33 cellular contexts compared by ENCODE assay signal in genomic region chr6:105226598-105227291, GRCh38. TPM values are rescaled to one million over a fixed set of nuclear protein-coding genes. Genes with fewer than 3 reads are reported as not detected.
A peak's percentile ranks its signal among the peaks of the same experiment; 100 is the strongest.
DNase-seq lines count a peak whose midpoint lies in the region; ATAC-seq and TF ChIP-seq lines count a peak whose summit lies in the region.
"Had no signal": no experiment of that assay in that cellular context is flagged by ENCODE, and none has a peak within 500 bp of the region (broad histone marks: within the 10 kb centered on the region; RNA-seq: fewer than 3 reads in every experiment).

No MANE protein-coding gene starts in this region.

- H3K36me3 Mint-ChIP-seq in activated CD8-positive, alpha-beta T cell treated with anti-CD3 and anti-CD28 coated beads, Interleukin-2, amount 10 ng/mL, durations not matched to agents 7 days and 5 days (ENCODE audit: low read depth), result no peaks in the 10 kb centered on the region
- H3K36me3 Mint-ChIP-seq: CD8-positive, alpha-beta T cell; memory B cell; stimulated activated memory B cell treated with anti-CD40 and anti-IgM and Interleukin-4, amounts not matched to agents 10 μg/mL and 1 μg/mL and 100 μg/mL, for 72 hours had no signal

- no peaks in the 10 kb centered on the region for H3K36me3 ChIP-seq in right atrium auricular region
- H3K36me3 ChIP-seq: neural progenitor cell, sigmoid colon had no signal

- H3K4me3 ChIP-seq in right atrium auricular region (no peak overlapping the region), cardiac fibroblast (replicated peaks in 1 of 2; ENCODE audit: low read depth in 2 of 2, low read length in 2 of 2) (no peak overlapping the region)
- H3K4me3 ChIP-seq: body of pancreas, neural progenitor cell, sigmoid colon had no signal

- TF ChIP-seq CTCF in right atrium auricular region (IDR thresholded peaks at IDR 0.05) (no peak), cardiac fibroblast (IDR thresholded peaks at IDR 0.05; ENCODE audit: low read depth, low read length) (no peak)

- peak overlapping the region in 1 of 2 donors; percentile 65 for H3K27ac ChIP-seq in right atrium auricular region
- H3K27ac ChIP-seq: body of pancreas, epithelial cell of prostate, foreskin keratinocyte, neural progenitor cell, RWPE1, sigmoid colon, VCaP had no signal

- no peaks in the 10 kb centered on the region for H3K4me1 Mint-ChIP-seq in activated CD8-positive, alpha-beta T cell treated with anti-CD3 and anti-CD28 coated beads, Interleukin-2, amount 10 ng/mL, durations not matched to agents 7 days and 5 days (ENCODE audit: low read depth)
- H3K4me1 Mint-ChIP-seq: activated CD4-positive, alpha-beta T cell treated with anti-CD3 and anti-CD28 coated beads, Interleukin-2, amount 10 ng/mL, durations not matched to agents 24 days and 14 days; H9; memory B cell; neural progenitor cell; stimulated activated memory B cell treated with anti-CD40 and anti-IgM and Interleukin-4, amounts not matched to agents 10 μg/mL and 1 μg/mL and 100 μg/mL, for 72 hours had no signal

- ATAC-seq in Right ventricle myocardium superior (ENCODE audit: poor library complexity) (peak; percentile 84), left cardiac atrium (peak; percentile 58 to 85), HG02885 (IDR thresholded peaks at IDR 0.05; ENCODE audit: poor library complexity, unreplicated experiment) (no peak)
- ATAC-seq in activated CD8-positive, alpha-beta T cell treated with anti-CD3 and anti-CD28 coated beads, Interleukin-2, amount 10 ng/mL, durations not matched to agents 7 days and 5 days, result no peak
- ATAC-seq: body of pancreas; CD8-positive, alpha-beta T cell; foreskin keratinocyte; left colon; stimulated activated memory B cell treated with anti-CD40 and anti-IgM and Interleukin-4, amounts not matched to agents 10 μg/mL and 1 μg/mL and 100 μg/mL, for 72 hours had no signal

- CTCF ChIA-PET in activated CD8-positive, alpha-beta T cell treated with anti-CD3 and anti-CD28 coated beads, Interleukin-2, amount 10 ng/mL, durations not matched to agents 7 days and 5 days (lab: Charles Lee), result no interaction called here

- intact Hi-C loops in Right ventricle myocardium superior (cut with DNase I), result no loop called here
- intact Hi-C loops in left cardiac atrium (cut with DNase I), result no loop called here

- no peaks in the 10 kb centered on the region for H3K27me3 ChIP-seq in right atrium auricular region
- H3K27me3 ChIP-seq: body of pancreas, neural progenitor cell, sigmoid colon had no signal

- DNase-seq in Right ventricle myocardium superior (no peak), right atrium auricular region (ENCODE audit: low spot score) (no peak), cardiac fibroblast (ENCODE audit: low read depth in 2 of 2) (peak; percentile 19 to 31), left cardiac atrium (no peak), NCI-H2196 treated with DMSO at 0.1 percent for 48 hours (lab: John Stamatoyannopoulos, UW; ENCODE audit: unreplicated experiment) (no peak), COLO668 (lab: John Stamatoyannopoulos, UW; ENCODE audit: unreplicated experiment) (no peak)
- DNase-seq in activated CD8-positive, alpha-beta T cell treated with anti-CD3 and anti-CD28 coated beads, Interleukin-2, amount 10 ng/mL, durations not matched to agents 7 days and 5 days, result no peak
- DNase-seq: 8988T; activated CD4-positive, alpha-beta T cell treated with anti-CD3 and anti-CD28 coated beads, Interleukin-2, amount 10 ng/mL, durations not matched to agents 24 days and 14 days; activated gamma-delta T cell treated with Interleukin-2 at 50 U/mL for 16 hours; activated T-cell treated with anti-CD3 and anti-CD28 coated beads, Interleukin-2, amount 50 U/mL, for 24 hours; body of pancreas; CD8-positive, alpha-beta T cell; DMS153; effector CD4-positive, alpha-beta T cell; foreskin keratinocyte; H9; left colon; NCI-H1105 treated with DMSO at 0.1 percent for 48 hours; NCI-H2029 treated with DMSO at 0.1 percent for 48 hours; sigmoid colon; stimulated activated CD4-positive, alpha-beta T cell treated with anti-CD3 and anti-CD28 coated beads, Interleukin-4, amount 100 ng/mL, for 4 hours; substantia nigra had no signal

- peaks cover 10% of the 10 kb centered on the region for H3K27me3 Mint-ChIP-seq in activated CD8-positive, alpha-beta T cell treated with anti-CD3 and anti-CD28 coated beads, Interleukin-2, amount 10 ng/mL, durations not matched to agents 7 days and 5 days (ENCODE audit: low read depth)

- no peak overlapping the region for H3K27ac Mint-ChIP-seq in activated CD8-positive, alpha-beta T cell treated with anti-CD3 and anti-CD28 coated beads, Interleukin-2, amount 10 ng/mL, durations not matched to agents 7 days and 5 days
- H3K27ac Mint-ChIP-seq: activated CD4-positive, alpha-beta T cell treated with anti-CD3 and anti-CD28 coated beads, Interleukin-2, amount 10 ng/mL, durations not matched to agents 24 days and 14 days; activated T-cell treated with anti-CD3 and anti-CD28 coated beads, Interleukin-2, amount 50 U/mL, for 24 hours; CD8-positive, alpha-beta T cell; memory B cell; neural progenitor cell; stimulated activated memory B cell treated with anti-CD40 and anti-IgM and Interleukin-4, amounts not matched to agents 10 μg/mL and 1 μg/mL and 100 μg/mL, for 72 hours had no signal

- H3K9me3 Mint-ChIP-seq in activated CD8-positive, alpha-beta T cell treated with anti-CD3 and anti-CD28 coated beads, Interleukin-2, amount 10 ng/mL, durations not matched to agents 7 days and 5 days (ENCODE audit: insufficient read depth), result peaks cover 4% of the 10 kb centered on the region
- H3K9me3 Mint-ChIP-seq: activated T-cell treated with anti-CD3 and anti-CD28 coated beads, Interleukin-2, amount 50 U/mL, for 24 hours had no signal

- H3K4me3 Mint-ChIP-seq in activated CD8-positive, alpha-beta T cell treated with anti-CD3 and anti-CD28 coated beads, Interleukin-2, amount 10 ng/mL, durations not matched to agents 7 days and 5 days, result no peak overlapping the region
- H3K4me3 Mint-ChIP-seq: activated CD4-positive, alpha-beta T cell treated with anti-CD3 and anti-CD28 coated beads, Interleukin-2, amount 10 ng/mL, durations not matched to agents 24 days and 14 days; activated T-cell treated with anti-CD3 and anti-CD28 coated beads, Interleukin-2, amount 50 U/mL, for 24 hours; CD8-positive, alpha-beta T cell; H9; memory B cell; neural progenitor cell; stimulated activated memory B cell treated with anti-CD40 and anti-IgM and Interleukin-4, amounts not matched to agents 10 μg/mL and 1 μg/mL and 100 μg/mL, for 72 hours had no signal

- no peaks in the 10 kb centered on the region for H3K9me3 ChIP-seq in right atrium auricular region
- H3K9me3 ChIP-seq: body of pancreas, sigmoid colon had no signal

- POLR2A ChIA-PET in activated CD8-positive, alpha-beta T cell treated with anti-CD3 and anti-CD28 coated beads, Interleukin-2, amount 10 ng/mL, durations not matched to agents 7 days and 5 days (lab: Charles Lee), result no interaction called here

- no peaks in the 10 kb centered on the region for H3K4me1 ChIP-seq in right atrium auricular region
- H3K4me1 ChIP-seq: body of pancreas, foreskin keratinocyte, neural progenitor cell, sigmoid colon had no signal

RNA-seq across cellular contexts. Expression of gene POPDC3, which starts 46.9 kb away (rescaled TPM):
- 50.1 TPM for total RNA-seq in Right ventricle myocardium superior
- 10 to 100 TPM; 39.3 to 57.6 TPM for total RNA-seq in right atrium auricular region
- total RNA-seq in left cardiac atrium, result 10 to 100 TPM; 34.5 to 35.5 TPM
- total RNA-seq in activated CD8-positive, alpha-beta T cell treated with anti-CD3 and anti-CD28 coated beads, Interleukin-2, amount 10 ng/mL, durations not matched to agents 7 days and 5 days, result not detected
- total RNA-seq: activated CD4-positive, alpha-beta T cell treated with anti-CD3 and anti-CD28 coated beads, Interleukin-2, amount 10 ng/mL, durations not matched to agents 24 days and 14 days; body of pancreas; CD8-positive, alpha-beta T cell; left colon; posterior vena cava; T-helper 2 cell treated with Interferon-gamma antibody and Interleukin-4, amounts not matched to agents 100 ng/mL and 5 ng/mL, for 36 hours; ureter had no signal

Comparison
In these comparisons a context has a peak if more than half of its experiments do, and no peak if none do; other contexts are left out.
1. ATAC-seq: peak in Right ventricle myocardium superior (single experiment) and left cardiac atrium (2 of 2); none in HG02885 (single experiment) and activated CD8-positive, alpha-beta T cell treated with anti-CD3 and anti-CD28 coated beads, Interleukin-2, amount 10 ng/mL, durations not matched to agents 7 days and 5 days (single experiment).
2. DNase-seq: peak in cardiac fibroblast (2 of 2); none in Right ventricle myocardium superior (single experiment), right atrium auricular region (single experiment), left cardiac atrium (single experiment), NCI-H2196 treated with DMSO at 0.1 percent for 48 hours (single experiment), activated CD8-positive, alpha-beta T cell treated with anti-CD3 and anti-CD28 coated beads, Interleukin-2, amount 10 ng/mL, durations not matched to agents 7 days and 5 days (single experiment) and COLO668 (single experiment).
3. RNA of gene POPDC3, which starts 46.9 kb away (total RNA-seq): 39.3 to 57.6 TPM in right atrium auricular region, 50.1 TPM in Right ventricle myocardium superior (single experiment) and 34.5 to 35.5 TPM in left cardiac atrium; not detected in activated CD8-positive, alpha-beta T cell treated with anti-CD3 and anti-CD28 coated beads, Interleukin-2, amount 10 ng/mL, durations not matched to agents 7 days and 5 days; every median in the first group is over 10 times any median in the second.